In genomic region chr21:32046191-32046590, GRCh38 we compare ENCODE assay signal across 17 cellular contexts.
DNase-seq lines count a peak whose midpoint lies in the region; ATAC-seq and TF ChIP-seq lines count a peak whose summit lies in the region.
"Had no signal": no experiment of that assay in that cellular context is flagged by ENCODE, and none has a peak within 500 bp of the region (broad histone marks: within the 10 kb centered on the region; RNA-seq: fewer than 3 reads in every experiment).

No MANE protein-coding gene starts in this region.

- H3K27me3 Mint-ChIP-seq in osteocyte (ENCODE audit: unreplicated experiment) = peaks cover 2% of the 10 kb centered on the region

- H3K4me1 Mint-ChIP-seq in osteocyte (ENCODE audit: unreplicated experiment) = no peaks in the 10 kb centered on the region
- H3K4me1 Mint-ChIP-seq: CD14-positive monocyte, IgD-negative memory B cell had no signal

- H3K9me3 Mint-ChIP-seq in osteocyte (ENCODE audit: unreplicated experiment) = peaks cover 5% of the 10 kb centered on the region

- no peak overlapping the region for H3K4me3 Mint-ChIP-seq in osteocyte (ENCODE audit: unreplicated experiment)
- H3K4me3 Mint-ChIP-seq: CD14-positive monocyte; CD4-positive, alpha-beta memory T cell; HFFc6; IgD-negative memory B cell had no signal

- DNase-seq in A673 (ENCODE audit: low spot score) = peak; percentile 36
- DNase-seq in coronary artery (ENCODE audit: low spot score) = peak; percentile 38
- DNase-seq in osteocyte (ENCODE audit: extremely low spot score, unreplicated experiment) = peak; percentile 69
- DNase-seq in amygdala (lab: John Stamatoyannopoulos, UW) = no peak
- DNase-seq: CD4-positive, alpha-beta memory T cell; DMS79 treated with DMSO at 0.1 percent for 48 hours; HCEC 1CT; HFFc6; KBM-7 had no signal

- H3K4me3 ChIP-seq in A673 (ENCODE audit: low read depth, low read length, poor library complexity, severe bottlenecking) (no peak overlapping the region), HEK293 (ENCODE audit: low read depth, low read length) (no peak overlapping the region), coronary artery (no peak overlapping the region)
- H3K4me3 ChIP-seq: A549, BLaER1 had no signal

- H3K4me1 ChIP-seq in A673 (ENCODE audit: insufficient read depth, low read length, poor library complexity, severe bottlenecking) = no peaks in the 10 kb centered on the region
- no peaks in the 10 kb centered on the region for H3K4me1 ChIP-seq in HEK293 (ENCODE audit: control insufficient read depth, insufficient read depth, low read length)
- H3K4me1 ChIP-seq: A549, BLaER1 had no signal

- no peak overlapping the region for H3K27ac ChIP-seq in A673 (ENCODE audit: low read depth, low read length, poor library complexity, severe bottlenecking)
- no peak overlapping the region for H3K27ac ChIP-seq in HEK293 (ENCODE audit: extremely low read depth, low read depth, low read length)
- H3K27ac ChIP-seq in coronary artery = no peak overlapping the region
- H3K27ac ChIP-seq: A549, BLaER1 had no signal

- ATAC-seq in GM19035 (IDR thresholded peaks at IDR 0.05; ENCODE audit: unreplicated experiment) (no peak), GM18909 (IDR thresholded peaks at IDR 0.05; ENCODE audit: poor library complexity, unreplicated experiment) (no peak), HG03108 (IDR thresholded peaks at IDR 0.05; ENCODE audit: unreplicated experiment) (no peak)
- ATAC-seq: A549 had no signal

- POLR2A ChIA-PET in A673 (lab: Charles Lee; ENCODE audit: low non-redundant PET) = no interaction called here
- POLR2A ChIA-PET in HEK293 (lab: Yijun Ruan, JAX) = no interaction called here

- H3K9me3 ChIP-seq in A673 (ENCODE audit: low read depth, low read length, poor library complexity, severe bottlenecking) (no peaks in the 10 kb centered on the region), HEK293 (ENCODE audit: control insufficient read depth, insufficient read depth, low read depth, low read length) (no peaks in the 10 kb centered on the region)
- H3K9me3 ChIP-seq: A549, BLaER1 had no signal

- no peaks in the 10 kb centered on the region for H3K36me3 ChIP-seq in A673 (ENCODE audit: insufficient read depth, low read length, poor library complexity, severe bottlenecking)
- no peaks in the 10 kb centered on the region for H3K36me3 ChIP-seq in HEK293 (ENCODE audit: control insufficient read depth in 2 of 2, insufficient read depth in 1 of 2, low read length in 2 of 2)
- H3K36me3 ChIP-seq: BLaER1 had no signal

- TF ChIP-seq CTCF in A673 (conservative IDR thresholded peaks at IDR 0.05; ENCODE audit: low read depth, low read length) (no peak), HEK293 (tag by site-specific recombination; IDR thresholded peaks at IDR 0.05) (no peak), coronary artery (IDR thresholded peaks at IDR 0.05) (no peak), osteocyte (IDR thresholded peaks at IDR 0.05) (no peak)

- intact Hi-C loops in A673 (cut with micrococcal nuclease; ENCODE audit: unreplicated experiment) = no loop called here

- H3K36me3 Mint-ChIP-seq in osteocyte (ENCODE audit: unreplicated experiment) = no peaks in the 10 kb centered on the region
- H3K36me3 Mint-ChIP-seq: CD14-positive monocyte; CD4-positive, alpha-beta memory T cell had no signal

- CTCF ChIA-PET in A673 (lab: Charles Lee) = no interaction called here
- CTCF ChIA-PET in HEK293 (lab: Yijun Ruan, JAX) = no interaction called here

- no TSS peak for BruUV-seq in A673 (replicated peaks; lab: Mats Ljungman, UMichigan)

- no peaks in the 10 kb centered on the region for H3K27me3 ChIP-seq in A673 (replicated peaks; ENCODE audit: insufficient read depth, low read depth, low read length, poor library complexity)
- H3K27me3 ChIP-seq: BLaER1 had no signal

- no peak overlapping the region for H3K27ac Mint-ChIP-seq in osteocyte (ENCODE audit: unreplicated experiment)
- H3K27ac Mint-ChIP-seq: CD14-positive monocyte; CD4-positive, alpha-beta memory T cell; HFFc6; IgD-negative memory B cell had no signal

TF ChIP-seq in HEK293, 187 proteins besides CTCF, POLR2A, EP300 and RAD21:
- peak; percentile 55; the same call in 1 of the 2 replicates for TF ChIP-seq EGR2 (tag by site-specific recombination; IDR thresholded peaks at IDR 0.05; ENCODE audit: low read depth)
- TF ChIP-seq ZIC2 (tag by site-specific recombination; IDR thresholded peaks at IDR 0.05) = peak; percentile 90
- peak; percentile 35; the same call in 1 of the 2 replicates for TF ChIP-seq GLIS1 (tag by site-specific recombination; IDR thresholded peaks at IDR 0.05)
- TF ChIP-seq ZBTB10 (tag by site-specific recombination; IDR thresholded peaks at IDR 0.05) = no peak

Comparison
In these comparisons a context has a peak if more than half of its experiments do, and no peak if none do; other contexts are left out.
1. DNase-seq: peak in A673 (single experiment), coronary artery (single experiment) and osteocyte (single experiment); none in amygdala (0 of 56).